ENCODE assay signal across 8 cellular contexts in the genomic region with DNA sequence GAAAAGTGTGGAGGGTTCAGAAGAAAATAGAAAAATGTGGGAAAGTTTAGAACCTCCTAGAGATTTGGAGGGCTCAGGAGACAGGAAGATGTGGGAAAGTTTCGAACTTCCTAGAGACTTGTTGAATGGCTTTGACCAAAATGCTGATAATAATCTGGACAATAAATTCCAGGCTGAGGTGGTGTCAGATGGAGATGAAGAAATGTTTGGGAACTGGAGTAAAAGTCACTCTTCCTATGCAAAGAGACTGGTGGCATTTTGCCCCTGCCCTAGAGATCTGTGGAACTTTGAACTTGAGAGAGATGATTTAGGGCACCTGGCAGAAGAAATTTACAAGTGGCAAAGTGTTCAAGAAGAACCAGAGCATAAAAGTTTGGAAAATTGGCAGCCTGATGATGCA. TPM values are rescaled to one million over a fixed set of nuclear protein-coding genes. Genes with fewer than 3 reads are reported as not detected.
DNase-seq lines count a peak whose midpoint lies in the region; ATAC-seq, FAIRE-seq and TF ChIP-seq lines count a peak whose summit lies in the region.
"Not testable (repeated sequence)": the region's sequence is repeated elsewhere in the genome, so short reads cannot be mapped to it uniquely, and the experiment has no call there.

No MANE protein-coding gene starts in this region.

- H2AFZ ChIP-seq in GM23338, result peak overlapping the region; percentile 63; the same call in 1 of the 2 replicates
- not testable (repeated sequence) for H2AFZ ChIP-seq in PC-3 (ENCODE audit: low read length); HepG2 (ENCODE audit: low read length)
- H2AFZ ChIP-seq in H1 (ENCODE audit: low read length), result peak overlapping the region; percentile 15; the same call in 1 of the 2 replicates

- not testable (repeated sequence) for H3K18ac ChIP-seq in H1 (ENCODE audit: extremely low read depth, low read length)

- not testable (repeated sequence) for H2BK20ac ChIP-seq in H1 (ENCODE audit: low read length)

- H3K9me2 ChIP-seq in GM23338 (ENCODE audit: insufficient read depth), result peaks cover 12% of the 10 kb centered on the region
- H3K9me2 ChIP-seq in PC-3 (replicated peaks; ENCODE audit: low read length), result not testable (repeated sequence)

- BruUV-seq in PC-3 (replicated peaks; lab: Mats Ljungman, UMichigan); HepG2 (replicated peaks; lab: Mats Ljungman, UMichigan): not testable (repeated sequence)

- in situ Hi-C loops in HepG2 (cut with HindIII; ENCODE audit: extremely low pct_ligation_motif_present, low pct_unique_long_range_greater_than_20kb), result not testable (repeated sequence)

- H3K4ac ChIP-seq in H1 (replicated peaks; ENCODE audit: insufficient read length, low read depth, low read length), result not testable (repeated sequence)

- H2BK12ac ChIP-seq in H1 (ENCODE audit: low read depth, low read length), result peak overlapping the region; percentile 50; the same call in 1 of the 2 replicates

- H3K27ac ChIP-seq in 22Rv1, result peak overlapping the region; percentile 36; the same call in 1 of the 2 replicates
- peak overlapping the region; percentile 39; the same call in 1 of the 2 replicates for H3K27ac ChIP-seq in GM23338 (ENCODE audit: low read depth)
- peak overlapping the region; percentile 57 for H3K27ac ChIP-seq in PC-3 (ENCODE audit: low read length)
- H3K27ac ChIP-seq in H1 (ENCODE audit: low read depth, low read length); iPS-20b (ENCODE audit: low read length); HepG2 (ENCODE audit: extremely low read length, insufficient read depth, low read length): not testable (repeated sequence)

- not testable (repeated sequence) for H3K79me1 ChIP-seq in H1 (ENCODE audit: low read depth, low read length)

- H4K91ac ChIP-seq in H1 (replicated peaks; ENCODE audit: insufficient read length, low read length), result not testable (repeated sequence)

- not testable (repeated sequence) for H2BK5ac ChIP-seq in H1 (ENCODE audit: low read depth, low read length)

- ATAC-seq in GM23338, PC-3, HepG2: not testable (repeated sequence)
- peak; percentile 14 for ATAC-seq in mucosa of descending colon

- DNase-seq in GM23338 (ENCODE audit: low spot score); H1 (ENCODE audit: low read depth in 1 of 2, low spot score in 2 of 2); HepG2 (ENCODE audit: low spot score); mucosa of descending colon: not testable (repeated sequence)
- DNase-seq in HT-29 (ENCODE audit: low spot score) (peak; percentile 51), PC-3 (peak; percentile 55)

- CTCF ChIA-PET in PC-3 (lab: Charles Lee); H1 (lab: Charles Lee; ENCODE audit: partially characterized antibody); HepG2 (lab: Yijun Ruan, JAX; ENCODE audit: low intra/inter-chr PET ratio, low total read pairs): not testable (repeated sequence)

- 81% methylated on average over 1 of the region's 1 CpG; no CpG with 5 or more reads in 1 of the 2 experiments for WGBS in H1 (ENCODE audit: extremely low coverage in 1 of 2, insufficient coverage in 1 of 2, insufficient read length in 1 of 2, insufficient replicate concordance in 2 of 2, low coverage in 1 of 2, low lambda C conversion rate in 2 of 2, missing lambda C conversion rate in 1 of 2), 2 experiments
- 20% methylated on average over 1 of the region's 1 CpG for WGBS in HepG2 (ENCODE audit: low lambda C conversion rate)

- H4K5ac ChIP-seq in H1 (ENCODE audit: insufficient read length, low read depth, low read length), result not testable (repeated sequence)

- not testable (repeated sequence) for H3K56ac ChIP-seq in H1 (replicated peaks; ENCODE audit: insufficient read length, low read depth, low read length)

- not testable (repeated sequence) for H3K36me3 Mint-ChIP-seq in GM23338 (ENCODE audit: low read depth)

- not testable (repeated sequence) for H3K23me2 ChIP-seq in H1 (ENCODE audit: low read depth, low read length)

- H3K79me2 ChIP-seq in GM23338 (replicated peaks; ENCODE audit: insufficient read depth); PC-3 (ENCODE audit: low read length); H1 (ENCODE audit: control insufficient read depth in 1 of 2, insufficient read depth in 2 of 2, low read length in 2 of 2); HepG2 (ENCODE audit: insufficient read depth, low read length): not testable (repeated sequence)

- H3K9me3 Mint-ChIP-seq in GM23338, result not testable (repeated sequence)

- H2AK5ac ChIP-seq in H1 (ENCODE audit: low read depth, low read length), result not testable (repeated sequence)

- H3K9ac ChIP-seq in PC-3 (ENCODE audit: low read length), result peak overlapping the region; percentile 29; the same call in 1 of the 2 replicates
- not testable (repeated sequence) for H3K9ac ChIP-seq in H1 (replicated peaks in 1 of 4; ENCODE audit: extremely low read depth in 1 of 4, low read depth in 3 of 4, low read length in 3 of 4); HepG2 (ENCODE audit: insufficient read depth, low read depth, low read length)
- H3K9ac ChIP-seq in iPS-20b (ENCODE audit: low read depth, low read length), result 0 out of 2 replicates have a peak overlapping the region, but pooled peaks have one; percentile 11

- peaks cover 34% of the 10 kb centered on the region for H3K4me1 Mint-ChIP-seq in GM23338

- H3K27me3 ChIP-seq in GM23338 (ENCODE audit: insufficient read depth); PC-3 (ENCODE audit: low read length); H1 (replicated peaks in 1 of 4; ENCODE audit: control insufficient read depth in 3 of 4, extremely low read depth in 1 of 4, insufficient read depth in 3 of 4, low read length in 3 of 4); iPS-20b (ENCODE audit: insufficient read depth, low read length); HepG2 (ENCODE audit: control insufficient read depth in 1 of 2, insufficient read depth in 2 of 2, low read length in 2 of 2): not testable (repeated sequence)

- not testable (repeated sequence) for H2BK120ac ChIP-seq in H1 (replicated peaks; ENCODE audit: low read depth, low read length)

- H3K4me2 ChIP-seq in GM23338 (peak overlapping the region; percentile 49), PC-3 (ENCODE audit: low read length) (peak overlapping the region; percentile 26; the same call in 1 of the 2 replicates)
- H3K4me2 ChIP-seq in H1 (ENCODE audit: insufficient read depth in 1 of 2, low read depth in 2 of 2, low read length in 2 of 2); HepG2 (ENCODE audit: low read depth, low read length): not testable (repeated sequence)

- not testable (repeated sequence) for H3K27me3 Mint-ChIP-seq in GM23338 (ENCODE audit: insufficient read depth, low read depth, poor library complexity)

- H3K4me1 ChIP-seq in GM23338 (ENCODE audit: insufficient read depth) (peaks cover 26% of the 10 kb centered on the region), PC-3 (ENCODE audit: insufficient read depth, low read length) (peaks cover 19% of the 10 kb centered on the region), iPS-20b (ENCODE audit: insufficient read depth, low read length) (peaks cover 18% of the 10 kb centered on the region), HepG2 (ENCODE audit: insufficient read depth, low read length) (peaks cover 65% of the 10 kb centered on the region), mucosa of descending colon (ENCODE audit: low read depth) (peaks cover 14% of the 10 kb centered on the region)
- H3K4me1 ChIP-seq in H1 (replicated peaks in 1 of 4; ENCODE audit: control insufficient read depth in 3 of 4, insufficient read depth in 4 of 4, low read length in 3 of 4), result not testable (repeated sequence)

- TF ChIP-seq EP300 in H1 (IDR thresholded peaks at IDR 0.05; ENCODE audit: borderline replicate concordance in 1 of 2, low read depth in 2 of 2, low read length in 2 of 2); HepG2 (IDR thresholded peaks at IDR 0.05; ENCODE audit: low read depth in 2 of 2, low read length in 2 of 2); HepG2 (CRISPR knock-in tag; IDR thresholded peaks at IDR 0.05; ENCODE audit: borderline replicate concordance): not testable (repeated sequence)

- not testable (repeated sequence) for FAIRE-seq in H1 (lab: Jason Lieb, UNC); HepG2 (lab: Jason Lieb, UNC)

- POLR2A ChIA-PET in PC-3 (lab: Charles Lee; ENCODE audit: unreplicated experiment); H1 (lab: Charles Lee; ENCODE audit: partially characterized antibody); HepG2 (lab: Yijun Ruan, JAX): not testable (repeated sequence)

- H4K20me1 ChIP-seq in GM23338 (replicated peaks; ENCODE audit: insufficient read depth); PC-3 (ENCODE audit: low read length); H1 (replicated peaks in 1 of 2; ENCODE audit: control insufficient read depth in 1 of 2, insufficient read depth in 2 of 2, low read length in 2 of 2); HepG2 (ENCODE audit: insufficient read depth, low read length): not testable (repeated sequence)

- not testable (repeated sequence) for H3K36me3 ChIP-seq in GM23338 (ENCODE audit: insufficient read depth); PC-3 (ENCODE audit: low read depth, low read length); H1 (ENCODE audit: control insufficient read depth in 2 of 4, insufficient read depth in 4 of 4, low read length in 3 of 4); iPS-20b (ENCODE audit: insufficient read depth, low read depth, low read length); HepG2 (replicated peaks in 1 of 2; ENCODE audit: control insufficient read depth in 1 of 2, insufficient read depth in 2 of 2, low read length in 2 of 2); mucosa of descending colon (ENCODE audit: low read depth)

- H3K9me3 ChIP-seq in PC-3 (ENCODE audit: low read length); H1 (ENCODE audit: insufficient read depth in 2 of 2, low read depth in 1 of 2, low read length in 1 of 2); iPS-20b (ENCODE audit: insufficient read depth, low read depth, low read length); HepG2 (ENCODE audit: low read length); mucosa of descending colon: not testable (repeated sequence)

- not testable (repeated sequence) for TF ChIP-seq CTCF in 22Rv1 (IDR thresholded peaks at IDR 0.05); GM23338 (conservative IDR thresholded peaks at IDR 0.05; ENCODE audit: low read depth in 2 of 2); PC-3 (conservative IDR thresholded peaks at IDR 0.05; ENCODE audit: low read depth, low read length); H1 (IDR thresholded peaks at IDR 0.05; ENCODE audit: control extremely low read depth in 1 of 3, insufficient read depth in 1 of 3, low read depth in 1 of 3, low read length in 3 of 3); HepG2 (CRISPR knock-in tag; IDR thresholded peaks at IDR 0.05); mucosa of descending colon (IDR thresholded peaks at IDR 0.05)

- TF ChIP-seq POLR2A in H1 (IDR thresholded peaks at IDR 0.05; ENCODE audit: control extremely low read depth in 1 of 2, low read depth in 2 of 2, low read length in 2 of 2); HepG2 (IDR thresholded peaks at IDR 0.05; ENCODE audit: insufficient read depth in 1 of 2, low read depth in 2 of 2, low read length in 2 of 2): not testable (repeated sequence)

- not testable (repeated sequence) for H3F3A ChIP-seq in GM23338 (replicated peaks; ENCODE audit: low read depth); PC-3 (ENCODE audit: low read length, unreplicated experiment)

- 0 out of 2 replicates have a peak overlapping the region, but pooled peaks have one; percentile 11 for H3K4me3 ChIP-seq in GM23338
- H3K4me3 ChIP-seq in PC-3 (ENCODE audit: low read length); H1 (ENCODE audit: extremely low read depth in 1 of 4, insufficient read depth in 2 of 4, low read depth in 3 of 4, low read length in 4 of 4); iPS-20b (ENCODE audit: low read length); HepG2 (replicated peaks in 1 of 3; ENCODE audit: insufficient read depth in 1 of 3, low read depth in 2 of 3, low read length in 3 of 3); mucosa of descending colon: not testable (repeated sequence)

- TF ChIP-seq RAD21 in H1 (IDR thresholded peaks at IDR 0.05 in 1 of 2, conservative IDR thresholded peaks at IDR 0.05 in 1 of 2; ENCODE audit: low read depth in 2 of 2, low read length in 2 of 2); HepG2 (CRISPR knock-in tag; IDR thresholded peaks at IDR 0.05): not testable (repeated sequence)

- not testable (repeated sequence) for H3K27ac Mint-ChIP-seq in GM23338

- not testable (repeated sequence) for H2BK15ac ChIP-seq in H1 (ENCODE audit: low read length)

- not testable (repeated sequence) for H4K8ac ChIP-seq in H1 (ENCODE audit: extremely low read depth, insufficient read depth, low read length)

- H3K23ac ChIP-seq in H1 (ENCODE audit: insufficient read length), result not testable (repeated sequence)

- intact Hi-C loops in PC-3 (cut with micrococcal nuclease); HepG2 (cut with micrococcal nuclease; ENCODE audit: unreplicated experiment); mucosa of descending colon (cut with DNase I, micrococcal nuclease): not testable (repeated sequence)

- H3K14ac ChIP-seq in H1 (ENCODE audit: insufficient read length), result not testable (repeated sequence)

- H3K4me3 Mint-ChIP-seq in GM23338, result not testable (repeated sequence)

RNA-seq across cellular contexts. Expression of a gene that starts 5.4 kb away (rescaled TPM):
- total RNA-seq in GM23338 (2014; rRNA removed; shearing (Covaris generic)), result 60.0 and 65.7 TPM in 2 replicates
- polyA plus RNA-seq in GM23338 (2016; fragmentation: Nextera tagmentation; extraction: Ambion mirVana) (41.1 and 46.0 TPM in 2 replicates), H1 (2011; rRNA removed) (39.3 and 52.1 TPM in 2 replicates), HepG2 (2011; rRNA removed) (35.2 and 36.4 TPM in 2 replicates)
- total RNA-seq in HT-29 (2014; rRNA removed; shearing (Covaris generic)), result 22.1 and 24.7 TPM in 2 replicates
- total RNA-seq in PC-3 (2014; rRNA removed) (27.4 and 37.4 TPM in 2 replicates), HepG2 (2016; rRNA removed; fragmentation: Illumina TruSeq; extraction: Trizol) (36.7 and 38.3 TPM in 2 replicates), mucosa of descending colon (10 to 100 TPM; 31.4 to 42.4 (median 33.6) TPM)
- total RNA-seq in H1 (2021; fragmentation: NEBNext Ultra II Directional; extraction: Animal tissue kit (Norgen Biotek cat#: 25700)), result 65.7 and 68.9 TPM in 2 replicates
- polyA plus RNA-seq in H1 (2011; cell fraction: cytosol; rRNA removed), result 56.2 TPM
- 61.6 TPM for polyA plus RNA-seq in H1 (2011; cell fraction: nucleus; rRNA removed)
- polyA plus RNA-seq in H1 (2012, experiment 1 of 2), result 50.3 to 72.8 TPM (median 59.0 TPM) in 4 replicates
- 14.5 TPM for polyA plus RNA-seq in H1 (2012, experiment 2 of 2)
- 48.5 TPM for polyA plus RNA-seq in H1 (2013, experiment 1 of 2)
- polyA plus RNA-seq in H1 (2013, experiment 2 of 2), result 48.8 TPM
- polyA minus RNA-seq in H1 (2011; rRNA and poly(A)+ RNA removed), result 117 and 119 TPM in 2 replicates
- 59.6 TPM for polyA minus RNA-seq in H1 (2011; cell fraction: cytosol; rRNA and poly(A)+ RNA removed)
- 79.9 TPM for polyA minus RNA-seq in H1 (2011; cell fraction: nucleus; rRNA and poly(A)+ RNA removed)
- total RNA-seq in HepG2 (2016; cell fraction: cytosol; rRNA removed; fragmentation: Illumina TruSeq; extraction: Trizol; ENCODE audit: low read depth), result 45.7 and 61.3 TPM in 2 replicates
- total RNA-seq in HepG2 (2016; cell fraction: insoluble cytoplasmic fraction; rRNA removed; fragmentation: Illumina TruSeq; extraction: Trizol), result 37.3 and 38.7 TPM in 2 replicates
- total RNA-seq in HepG2 (2016; cell fraction: membrane; rRNA removed; fragmentation: Illumina TruSeq; extraction: Trizol), result 33.6 and 33.7 TPM in 2 replicates
- total RNA-seq in HepG2 (2016; cell fraction: nucleus; rRNA removed; fragmentation: Illumina TruSeq; extraction: Trizol), result 34.9 and 38.2 TPM in 2 replicates
- polyA plus RNA-seq in HepG2 (2011; cell fraction: cytosol; rRNA removed), result 21.6 and 24.9 TPM in 2 replicates
- 28.2 and 29.2 TPM in 2 replicates for polyA plus RNA-seq in HepG2 (2011; cell fraction: nucleus; rRNA removed)
- 26.4 and 35.4 TPM in 2 replicates for polyA plus RNA-seq in HepG2 (2012)
- polyA plus RNA-seq in HepG2 (2016; cell fraction: cytosol; fragmentation: Illumina TruSeq; extraction: Trizol; ENCODE audit: low read depth), result 7.0 and 8.2 TPM in 2 replicates
- polyA plus RNA-seq in HepG2 (2016; cell fraction: insoluble cytoplasmic fraction; fragmentation: Illumina TruSeq; extraction: Trizol; ENCODE audit: low read depth), result 42.5 and 47.8 TPM in 2 replicates
- 24.4 and 27.4 TPM in 2 replicates for polyA plus RNA-seq in HepG2 (2016; cell fraction: membrane; fragmentation: Illumina TruSeq; extraction: Trizol; ENCODE audit: low read depth)
- polyA plus RNA-seq in HepG2 (2016; cell fraction: nucleus; fragmentation: Illumina TruSeq; extraction: Trizol; ENCODE audit: insufficient read depth, low read depth), result 43.8 and 46.7 TPM in 2 replicates
- polyA minus RNA-seq in HepG2 (2011; rRNA and poly(A)+ RNA removed; ENCODE audit: low replicate concordance), result 30.4 and 52.2 TPM in 2 replicates
- polyA minus RNA-seq in HepG2 (2011; cell fraction: cytosol; rRNA and poly(A)+ RNA removed), result 23.2 and 35.8 TPM in 2 replicates
- 70.3 and 84.2 TPM in 2 replicates for polyA minus RNA-seq in HepG2 (2011; cell fraction: nucleus; rRNA and poly(A)+ RNA removed)

RNA-seq across cellular contexts. Expression of a gene that starts 35.1 kb away (rescaled TPM):
- 134 and 160 TPM in 2 replicates for total RNA-seq in GM23338 (2014; rRNA removed; shearing (Covaris generic))
- polyA plus RNA-seq in GM23338 (2016; fragmentation: Nextera tagmentation; extraction: Ambion mirVana), result 502 and 516 TPM in 2 replicates
- total RNA-seq in HT-29 (2014; rRNA removed; shearing (Covaris generic)), result 25.0 and 25.4 TPM in 2 replicates
- total RNA-seq in PC-3 (2014; rRNA removed), result 35.8 and 37.6 TPM in 2 replicates
- 167 and 172 TPM in 2 replicates for total RNA-seq in H1 (2021; fragmentation: NEBNext Ultra II Directional; extraction: Animal tissue kit (Norgen Biotek cat#: 25700))
- polyA plus RNA-seq in H1 (2011; rRNA removed), result 66.9 and 103 TPM in 2 replicates
- 134 TPM for polyA plus RNA-seq in H1 (2011; cell fraction: cytosol; rRNA removed)
- 24.8 TPM for polyA plus RNA-seq in H1 (2011; cell fraction: nucleus; rRNA removed)
- polyA plus RNA-seq in H1 (2012, experiment 1 of 2), result 121 to 224 TPM (median 145 TPM) in 4 replicates
- polyA plus RNA-seq in H1 (2012, experiment 2 of 2), result 141 TPM
- polyA plus RNA-seq in H1 (2013, experiment 1 of 2), result 216 TPM
- 233 TPM for polyA plus RNA-seq in H1 (2013, experiment 2 of 2)
- polyA minus RNA-seq in H1 (2011; rRNA and poly(A)+ RNA removed), result 19.2 and 25.2 TPM in 2 replicates
- polyA minus RNA-seq in H1 (2011; cell fraction: cytosol; rRNA and poly(A)+ RNA removed), result 26.9 TPM
- 17.6 TPM for polyA minus RNA-seq in H1 (2011; cell fraction: nucleus; rRNA and poly(A)+ RNA removed)
- total RNA-seq in HepG2 (2016; rRNA removed; fragmentation: Illumina TruSeq; extraction: Trizol), result 5.4 and 7.6 TPM in 2 replicates
- total RNA-seq in HepG2 (2016; cell fraction: cytosol; rRNA removed; fragmentation: Illumina TruSeq; extraction: Trizol; ENCODE audit: low read depth), result 2.0 and 2.1 TPM in 2 replicates
- total RNA-seq in HepG2 (2016; cell fraction: insoluble cytoplasmic fraction; rRNA removed; fragmentation: Illumina TruSeq; extraction: Trizol), result 5.5 and 7.4 TPM in 2 replicates
- 2.3 and 3.2 TPM in 2 replicates for total RNA-seq in HepG2 (2016; cell fraction: membrane; rRNA removed; fragmentation: Illumina TruSeq; extraction: Trizol)
- total RNA-seq in HepG2 (2016; cell fraction: nucleus; rRNA removed; fragmentation: Illumina TruSeq; extraction: Trizol), result 1.9 and 3.0 TPM in 2 replicates
- 0.82 and 1.4 TPM in 2 replicates for polyA plus RNA-seq in HepG2 (2011; rRNA removed)
- 0.78 and 1.9 TPM in 2 replicates for polyA plus RNA-seq in HepG2 (2011; cell fraction: cytosol; rRNA removed)
- polyA plus RNA-seq in HepG2 (2011; cell fraction: nucleus; rRNA removed), result 0.29 and 0.42 TPM in 2 replicates
- 0.99 and 1.1 TPM in 2 replicates for polyA plus RNA-seq in HepG2 (2012)
- polyA plus RNA-seq in HepG2 (2016; cell fraction: cytosol; fragmentation: Illumina TruSeq; extraction: Trizol; ENCODE audit: low read depth), result 2.0 and 3.1 TPM in 2 replicates
- polyA plus RNA-seq in HepG2 (2016; cell fraction: insoluble cytoplasmic fraction; fragmentation: Illumina TruSeq; extraction: Trizol; ENCODE audit: low read depth), result 9.1 and 11.4 TPM in 2 replicates
- 3.2 and 4.1 TPM in 2 replicates for polyA plus RNA-seq in HepG2 (2016; cell fraction: membrane; fragmentation: Illumina TruSeq; extraction: Trizol; ENCODE audit: low read depth)
- polyA plus RNA-seq in HepG2 (2016; cell fraction: nucleus; fragmentation: Illumina TruSeq; extraction: Trizol; ENCODE audit: insufficient read depth, low read depth), result 2.5 and 4.0 TPM in 2 replicates
- polyA minus RNA-seq in HepG2 (2011; rRNA and poly(A)+ RNA removed; ENCODE audit: low replicate concordance), result 1.0 TPM in 1 of 2 replicates, not detected in the other
- not detected in 2 replicates for polyA minus RNA-seq in HepG2 (2011; cell fraction: cytosol; rRNA and poly(A)+ RNA removed)
- 0.77 TPM in 1 of 2 replicates, not detected in the other for polyA minus RNA-seq in HepG2 (2011; cell fraction: nucleus; rRNA and poly(A)+ RNA removed)
- 10 to 100 TPM; 36.2 to 98.5 (median 92.3) TPM for total RNA-seq in mucosa of descending colon
